ENCODE assay signal across 8 cellular contexts in genomic region chr11:99739464-99740089, GRCh38.
DNase-seq lines count a peak whose midpoint lies in the region; ATAC-seq and TF ChIP-seq lines count a peak whose summit lies in the region.

No MANE protein-coding gene starts in this region.

- H3K9ac ChIP-seq in KMS-11 (no peak overlapping the region), SK-N-SH (no peak overlapping the region)

- no peaks in the 10 kb centered on the region for H3K9me2 ChIP-seq in SK-N-SH

- H3K79me2 ChIP-seq in KMS-11 (ENCODE audit: insufficient read depth, low read depth) = no peaks in the 10 kb centered on the region
- no peaks in the 10 kb centered on the region for H3K79me2 ChIP-seq in SK-N-SH (ENCODE audit: insufficient read depth)

- no peaks in the 10 kb centered on the region for H3F3A ChIP-seq in SK-N-SH (replicated peaks; ENCODE audit: insufficient read depth)

- no peak for TF ChIP-seq EP300 in SK-N-SH (IDR thresholded peaks at IDR 0.05; ENCODE audit: borderline replicate concordance in 1 of 2, low read depth in 1 of 2, low read length in 1 of 2)

- H3K4me1 ChIP-seq in KMS-11 (ENCODE audit: low read depth, poor library complexity, severe bottlenecking) = peaks cover 9% of the 10 kb centered on the region
- no peaks in the 10 kb centered on the region for H3K4me1 ChIP-seq in SK-N-SH (ENCODE audit: control insufficient read depth in 1 of 2, insufficient read depth in 2 of 2, low read depth in 1 of 2, low read length in 1 of 2)

- no peak overlapping the region for H3K4me2 ChIP-seq in KMS-11
- no peak overlapping the region for H3K4me2 ChIP-seq in SK-N-SH

- H3K9me3 ChIP-seq in SK-N-SH = no peaks in the 10 kb centered on the region

- H3K36me3 ChIP-seq in KMS-11 (ENCODE audit: insufficient read depth) (no peaks in the 10 kb centered on the region), SK-N-SH (replicated peaks in 1 of 2; ENCODE audit: control insufficient read depth in 1 of 2, insufficient read depth in 2 of 2, low read length in 1 of 2) (no peaks in the 10 kb centered on the region)

- no peak for ATAC-seq in GM18858 (IDR thresholded peaks at IDR 0.05; ENCODE audit: unreplicated experiment)
- ATAC-seq in HG03571 (IDR thresholded peaks at IDR 0.05; ENCODE audit: unreplicated experiment) = no peak
- ATAC-seq in HG02970 (IDR thresholded peaks at IDR 0.05; ENCODE audit: low FRiP score, unreplicated experiment) = no peak
- ATAC-seq in GM21786 (IDR thresholded peaks at IDR 0.05; ENCODE audit: unreplicated experiment) = no peak

- H2AFZ ChIP-seq in KMS-11 (ENCODE audit: low read depth) (no peak overlapping the region), SK-N-SH (ENCODE audit: low read depth) (no peak overlapping the region)

- H4K20me1 ChIP-seq in KMS-11 (ENCODE audit: insufficient read depth) (no peaks in the 10 kb centered on the region), SK-N-SH (ENCODE audit: insufficient read depth) (no peaks in the 10 kb centered on the region)

- H3K27me3 ChIP-seq in KMS-11 (ENCODE audit: insufficient read depth, low read depth) (no peaks in the 10 kb centered on the region), SK-N-SH (ENCODE audit: insufficient read depth) (no peaks in the 10 kb centered on the region)

- TF ChIP-seq CTCF in GM10248 (IDR thresholded peaks at IDR 0.05; ENCODE audit: control extremely low read depth, extremely low read depth, low read depth, missing control alignments) = peak; percentile 48
- peak; percentile 61 for TF ChIP-seq CTCF in KMS-11 (conservative IDR thresholded peaks at IDR 0.05; ENCODE audit: low read depth, low read length)
- peak; percentile 79 for TF ChIP-seq CTCF in SK-N-SH (IDR thresholded peaks at IDR 0.05)

- peak; percentile 13 for DNase-seq in GM10248 (ENCODE audit: extremely low spot score)
- peak; percentile 51 for DNase-seq in SK-N-SH
- peak; percentile 14 for DNase-seq in glomerular endothelial cell (ENCODE audit: extremely low read depth, low read depth, low spot score)

- H3K4me3 ChIP-seq in KMS-11 (IDR thresholded peaks at IDR 0.05; ENCODE audit: insufficient read depth, low read depth, low read length) (no peak overlapping the region), SK-N-SH (ENCODE audit: low read depth in 2 of 2, low read length in 1 of 2) (peak overlapping the region in 1 of 2 experiments; percentile 20; a peak in 1 of 4 replicates)

- POLR2A ChIA-PET in GM10248 (lab: Yijun Ruan, JAX) (no interaction called here), SK-N-SH (lab: Yijun Ruan, JAX) (no interaction called here)

- TF ChIP-seq RAD21 in SK-N-SH (IDR thresholded peaks at IDR 0.05; ENCODE audit: low read length) = peak; percentile 74

- WGBS in SK-N-SH (ENCODE audit: low lambda C conversion rate) = under 1% methylated on average over 4 of the region's 4 CpGs

- CTCF ChIA-PET in GM10248 (lab: Yijun Ruan, JAX) = interaction anchor here (0.8 to 1.8 kb wide), 2 partner anchors 11 to 16 kb away, joined by 3 to 5 read pairs; no protein-coding TSS in a partner anchor
- CTCF ChIA-PET in SK-N-SH (lab: Yijun Ruan, JAX) = interaction anchor here (0.6 to 2.3 kb wide), 7 partner anchors 10 to 539 kb away, joined by 3 to 11 read pairs (median 3); no protein-coding TSS in a partner anchor

- H3K27ac ChIP-seq in KMS-11 (no peak overlapping the region), SK-N-SH (ENCODE audit: low read depth in 2 of 2, low read length in 1 of 2) (no peak overlapping the region)

TF ChIP-seq in SK-N-SH, 30 proteins besides CTCF, POLR2A, EP300 and RAD21:
- TF ChIP-seq SMC3 (IDR thresholded peaks at IDR 0.05; ENCODE audit: low read depth, low read length) (peak; percentile 39), FOSL2 (IDR thresholded peaks at IDR 0.05; ENCODE audit: borderline replicate concordance, low read depth) (no peak), CHD2 (IDR thresholded peaks at IDR 0.05; ENCODE audit: low read length, partially characterized antibody) (no peak)
